Comparison of ENCODE assay signal across 1 cellular context in the genomic region with DNA sequence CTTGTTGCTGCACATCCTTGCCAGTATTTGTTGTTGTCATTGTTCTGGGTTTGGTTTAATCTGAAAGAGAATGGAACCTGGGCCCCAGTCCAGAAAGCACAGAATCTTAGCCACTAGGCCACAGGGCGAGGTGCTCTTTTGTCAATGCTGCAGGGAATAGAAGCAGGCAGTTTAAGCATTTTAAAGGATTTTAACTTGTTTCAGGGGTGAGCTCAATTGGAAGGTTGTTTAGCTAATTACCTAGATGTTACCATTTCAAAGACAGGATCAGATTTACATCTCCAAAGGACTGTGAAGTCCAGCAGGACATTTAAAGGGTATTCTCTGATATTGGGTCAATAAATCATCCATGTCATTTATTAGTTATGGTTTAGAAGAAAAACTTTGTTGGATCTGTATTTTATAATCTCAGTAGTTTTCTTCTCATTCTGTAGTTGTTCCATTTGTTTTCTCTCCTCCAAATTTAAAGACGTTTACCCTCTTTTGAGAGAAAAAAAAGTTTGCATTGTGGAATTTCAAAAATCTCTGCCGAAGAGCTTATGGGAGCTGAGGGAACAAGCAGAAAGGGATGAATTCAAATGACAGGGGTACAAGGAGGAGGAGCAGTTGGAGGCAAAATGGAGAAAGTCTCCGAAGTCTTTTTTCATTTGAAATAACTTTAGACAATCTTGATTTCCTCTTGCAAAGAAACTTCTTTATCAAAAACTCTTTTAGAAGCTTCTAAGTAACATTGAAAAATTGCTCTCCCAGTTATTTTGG.
TF ChIP-seq lines count a peak whose summit lies in the region.

No MANE protein-coding gene starts in this region.

TF ChIP-seq in H1, 55 proteins besides CTCF, POLR2A, EP300 and RAD21:
- TF ChIP-seq TAF1 (IDR thresholded peaks at IDR 0.05; ENCODE audit: low read depth, low read length) (no peak), TCF12 (IDR thresholded peaks at IDR 0.05; ENCODE audit: low read depth, low read length) (no peak), SIN3A (conservative IDR thresholded peaks at IDR 0.05 in 1 of 2, IDR thresholded peaks at IDR 0.05 in 1 of 2; ENCODE audit: low read depth in 1 of 2, low read length in 2 of 2) (no peak), SRF (IDR thresholded peaks at IDR 0.05; ENCODE audit: low read depth, low read length) (no peak), SP1 (IDR thresholded peaks at IDR 0.05; ENCODE audit: low read depth, low read length) (peak; percentile 48; the same call in 1 of the 2 replicates), POU5F1 (IDR thresholded peaks at IDR 0.05; ENCODE audit: low read depth, low read length) (0 out of 2 replicates have a peak, but pooled peaks have one; percentile 24), CREB1 (IDR thresholded peaks at IDR 0.05) (no peak), RXRA (IDR thresholded peaks at IDR 0.05; ENCODE audit: insufficient read depth, low read depth, low read length) (no peak), BACH1 (IDR thresholded peaks at IDR 0.05; ENCODE audit: low read length) (no peak), RBBP5 (IDR thresholded peaks at IDR 0.05; ENCODE audit: borderline replicate concordance, low read depth, low read length) (no peak), SP4 (IDR thresholded peaks at IDR 0.05; ENCODE audit: low read length) (no peak), MAFK (IDR thresholded peaks at IDR 0.05; ENCODE audit: low read depth, low read length) (no peak), YY1 (IDR thresholded peaks at IDR 0.05; ENCODE audit: low read depth, low read length) (no peak), EGR1 (IDR thresholded peaks at IDR 0.05; ENCODE audit: borderline replicate concordance, low read depth, low read length) (no peak), NRF1 (IDR thresholded peaks at IDR 0.05; ENCODE audit: low read depth, low read length) (no peak), CHD1 (IDR thresholded peaks at IDR 0.05; ENCODE audit: low read depth, low read length) (no peak), KDM4A (IDR thresholded peaks at IDR 0.05; ENCODE audit: low read depth, low read length, severe bottlenecking) (no peak), POLR2AphosphoS5 (IDR thresholded peaks at IDR 0.05; ENCODE audit: low read depth, low read length) (peak; percentile 55), CEBPB (IDR thresholded peaks at IDR 0.05; ENCODE audit: low read depth, low read length) (no peak), SP2 (IDR thresholded peaks at IDR 0.05; ENCODE audit: low read length) (no peak), GABPA (IDR thresholded peaks at IDR 0.05; ENCODE audit: borderline replicate concordance, insufficient read depth, low read length) (no peak), RNF2 (IDR thresholded peaks at IDR 0.05; ENCODE audit: borderline replicate concordance, low read depth, low read length, missing control alignments, poor library complexity, severe bottlenecking) (no peak), TEAD4 (IDR thresholded peaks at IDR 0.05; ENCODE audit: low read depth, low read length) (no peak), HDAC6 (IDR thresholded peaks at IDR 0.05; ENCODE audit: low read depth, low read length) (no peak), ZNF274 (IDR thresholded peaks at IDR 0.05; ENCODE audit: borderline replicate concordance, extremely low read depth, low read length) (no peak), SAP30 (IDR thresholded peaks at IDR 0.05; ENCODE audit: insufficient read depth, insufficient replicate concordance, low read length) (no peak), TAF7 (optimal IDR thresholded peaks at IDR 0.05; ENCODE audit: borderline replicate concordance, low read depth, low read length) (peak; percentile 99), NANOG (IDR thresholded peaks at IDR 0.05; ENCODE audit: insufficient read depth, low read depth, low read length, poor library complexity, severe bottlenecking) (peak; percentile 90), KDM5A (IDR thresholded peaks at IDR 0.05; ENCODE audit: low read length) (no peak), SIRT6 (IDR thresholded peaks at IDR 0.05; ENCODE audit: low read length) (no peak), JUND (IDR thresholded peaks at IDR 0.05; ENCODE audit: low read length) (no peak), CTBP2 (IDR thresholded peaks at IDR 0.05; ENCODE audit: borderline replicate concordance, insufficient read depth, insufficient read length, low read length) (no peak), BRCA1 (IDR thresholded peaks at IDR 0.05; ENCODE audit: low read depth, low read length) (no peak), JUN (IDR thresholded peaks at IDR 0.05; ENCODE audit: low read depth, low read length) (no peak), ASH2L (IDR thresholded peaks at IDR 0.05; ENCODE audit: low read length) (no peak), FOSL1 (IDR thresholded peaks at IDR 0.05; ENCODE audit: insufficient read depth, low read depth, low read length) (no peak), BCL11A (IDR thresholded peaks at IDR 0.05; ENCODE audit: low read depth in 2 of 2, low read length in 2 of 2) (no peak), KDM1A (IDR thresholded peaks at IDR 0.05; ENCODE audit: borderline replicate concordance, low read length) (no peak), SUZ12 (IDR thresholded peaks at IDR 0.05; ENCODE audit: low read length) (no peak), PHF8 (conservative IDR thresholded peaks at IDR 0.05; ENCODE audit: low read depth, low read length) (no peak), EZH2 (IDR thresholded peaks at IDR 0.05; ENCODE audit: low read depth, low read length, severe bottlenecking) (no peak), CBX5 (IDR thresholded peaks at IDR 0.05; ENCODE audit: low read depth, low read length) (no peak), CBX8 (IDR thresholded peaks at IDR 0.05; ENCODE audit: borderline replicate concordance, low read depth, low read length) (no peak), TBP (IDR thresholded peaks at IDR 0.05; ENCODE audit: low read depth, low read length) (peak; percentile 68; the same call in 1 of the 2 replicates), HDAC2 (IDR thresholded peaks at IDR 0.05; ENCODE audit: borderline replicate concordance in 1 of 2, low read depth in 2 of 2, low read length in 2 of 2) (no peak)
- TF ChIP-seq, protein P1, sequence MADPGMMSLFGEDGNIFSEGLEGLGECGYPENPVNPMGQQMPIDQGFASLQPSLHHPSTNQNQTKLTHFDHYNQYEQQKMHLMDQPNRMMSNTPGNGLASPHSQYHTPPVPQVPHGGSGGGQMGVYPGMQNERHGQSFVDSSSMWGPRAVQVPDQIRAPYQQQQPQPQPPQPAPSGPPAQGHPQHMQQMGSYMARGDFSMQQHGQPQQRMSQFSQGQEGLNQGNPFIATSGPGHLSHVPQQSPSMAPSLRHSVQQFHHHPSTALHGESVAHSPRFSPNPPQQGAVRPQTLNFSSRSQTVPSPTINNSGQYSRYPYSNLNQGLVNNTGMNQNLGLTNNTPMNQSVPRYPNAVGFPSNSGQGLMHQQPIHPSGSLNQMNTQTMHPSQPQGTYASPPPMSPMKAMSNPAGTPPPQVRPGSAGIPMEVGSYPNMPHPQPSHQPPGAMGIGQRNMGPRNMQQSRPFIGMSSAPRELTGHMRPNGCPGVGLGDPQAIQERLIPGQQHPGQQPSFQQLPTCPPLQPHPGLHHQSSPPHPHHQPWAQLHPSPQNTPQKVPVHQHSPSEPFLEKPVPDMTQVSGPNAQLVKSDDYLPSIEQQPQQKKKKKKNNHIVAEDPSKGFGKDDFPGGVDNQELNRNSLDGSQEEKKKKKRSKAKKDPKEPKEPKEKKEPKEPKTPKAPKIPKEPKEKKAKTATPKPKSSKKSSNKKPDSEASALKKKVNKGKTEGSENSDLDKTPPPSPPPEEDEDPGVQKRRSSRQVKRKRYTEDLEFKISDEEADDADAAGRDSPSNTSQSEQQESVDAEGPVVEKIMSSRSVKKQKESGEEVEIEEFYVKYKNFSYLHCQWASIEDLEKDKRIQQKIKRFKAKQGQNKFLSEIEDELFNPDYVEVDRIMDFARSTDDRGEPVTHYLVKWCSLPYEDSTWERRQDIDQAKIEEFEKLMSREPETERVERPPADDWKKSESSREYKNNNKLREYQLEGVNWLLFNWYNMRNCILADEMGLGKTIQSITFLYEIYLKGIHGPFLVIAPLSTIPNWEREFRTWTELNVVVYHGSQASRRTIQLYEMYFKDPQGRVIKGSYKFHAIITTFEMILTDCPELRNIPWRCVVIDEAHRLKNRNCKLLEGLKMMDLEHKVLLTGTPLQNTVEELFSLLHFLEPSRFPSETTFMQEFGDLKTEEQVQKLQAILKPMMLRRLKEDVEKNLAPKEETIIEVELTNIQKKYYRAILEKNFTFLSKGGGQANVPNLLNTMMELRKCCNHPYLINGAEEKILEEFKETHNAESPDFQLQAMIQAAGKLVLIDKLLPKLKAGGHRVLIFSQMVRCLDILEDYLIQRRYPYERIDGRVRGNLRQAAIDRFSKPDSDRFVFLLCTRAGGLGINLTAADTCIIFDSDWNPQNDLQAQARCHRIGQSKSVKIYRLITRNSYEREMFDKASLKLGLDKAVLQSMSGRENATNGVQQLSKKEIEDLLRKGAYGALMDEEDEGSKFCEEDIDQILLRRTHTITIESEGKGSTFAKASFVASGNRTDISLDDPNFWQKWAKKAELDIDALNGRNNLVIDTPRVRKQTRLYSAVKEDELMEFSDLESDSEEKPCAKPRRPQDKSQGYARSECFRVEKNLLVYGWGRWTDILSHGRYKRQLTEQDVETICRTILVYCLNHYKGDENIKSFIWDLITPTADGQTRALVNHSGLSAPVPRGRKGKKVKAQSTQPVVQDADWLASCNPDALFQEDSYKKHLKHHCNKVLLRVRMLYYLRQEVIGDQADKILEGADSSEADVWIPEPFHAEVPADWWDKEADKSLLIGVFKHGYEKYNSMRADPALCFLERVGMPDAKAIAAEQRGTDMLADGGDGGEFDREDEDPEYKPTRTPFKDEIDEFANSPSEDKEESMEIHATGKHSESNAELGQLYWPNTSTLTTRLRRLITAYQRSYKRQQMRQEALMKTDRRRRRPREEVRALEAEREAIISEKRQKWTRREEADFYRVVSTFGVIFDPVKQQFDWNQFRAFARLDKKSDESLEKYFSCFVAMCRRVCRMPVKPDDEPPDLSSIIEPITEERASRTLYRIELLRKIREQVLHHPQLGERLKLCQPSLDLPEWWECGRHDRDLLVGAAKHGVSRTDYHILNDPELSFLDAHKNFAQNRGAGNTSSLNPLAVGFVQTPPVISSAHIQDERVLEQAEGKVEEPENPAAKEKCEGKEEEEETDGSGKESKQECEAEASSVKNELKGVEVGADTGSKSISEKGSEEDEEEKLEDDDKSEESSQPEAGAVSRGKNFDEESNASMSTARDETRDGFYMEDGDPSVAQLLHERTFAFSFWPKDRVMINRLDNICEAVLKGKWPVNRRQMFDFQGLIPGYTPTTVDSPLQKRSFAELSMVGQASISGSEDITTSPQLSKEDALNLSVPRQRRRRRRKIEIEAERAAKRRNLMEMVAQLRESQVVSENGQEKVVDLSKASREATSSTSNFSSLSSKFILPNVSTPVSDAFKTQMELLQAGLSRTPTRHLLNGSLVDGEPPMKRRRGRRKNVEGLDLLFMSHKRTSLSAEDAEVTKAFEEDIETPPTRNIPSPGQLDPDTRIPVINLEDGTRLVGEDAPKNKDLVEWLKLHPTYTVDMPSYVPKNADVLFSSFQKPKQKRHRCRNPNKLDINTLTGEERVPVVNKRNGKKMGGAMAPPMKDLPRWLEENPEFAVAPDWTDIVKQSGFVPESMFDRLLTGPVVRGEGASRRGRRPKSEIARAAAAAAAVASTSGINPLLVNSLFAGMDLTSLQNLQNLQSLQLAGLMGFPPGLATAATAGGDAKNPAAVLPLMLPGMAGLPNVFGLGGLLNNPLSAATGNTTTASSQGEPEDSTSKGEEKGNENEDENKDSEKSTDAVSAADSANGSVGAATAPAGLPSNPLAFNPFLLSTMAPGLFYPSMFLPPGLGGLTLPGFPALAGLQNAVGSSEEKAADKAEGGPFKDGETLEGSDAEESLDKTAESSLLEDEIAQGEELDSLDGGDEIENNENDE (IDR thresholded peaks at IDR 0.05; ENCODE audit: insufficient replicate concordance, low read length), result peak; percentile 88
- TF ChIP-seq, protein P2, sequence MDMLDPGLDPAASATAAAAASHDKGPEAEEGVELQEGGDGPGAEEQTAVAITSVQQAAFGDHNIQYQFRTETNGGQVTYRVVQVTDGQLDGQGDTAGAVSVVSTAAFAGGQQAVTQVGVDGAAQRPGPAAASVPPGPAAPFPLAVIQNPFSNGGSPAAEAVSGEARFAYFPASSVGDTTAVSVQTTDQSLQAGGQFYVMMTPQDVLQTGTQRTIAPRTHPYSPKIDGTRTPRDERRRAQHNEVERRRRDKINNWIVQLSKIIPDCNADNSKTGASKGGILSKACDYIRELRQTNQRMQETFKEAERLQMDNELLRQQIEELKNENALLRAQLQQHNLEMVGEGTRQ (IDR thresholded peaks at IDR 0.05; ENCODE audit: low read length), result no peak
- TF ChIP-seq, protein P3, sequence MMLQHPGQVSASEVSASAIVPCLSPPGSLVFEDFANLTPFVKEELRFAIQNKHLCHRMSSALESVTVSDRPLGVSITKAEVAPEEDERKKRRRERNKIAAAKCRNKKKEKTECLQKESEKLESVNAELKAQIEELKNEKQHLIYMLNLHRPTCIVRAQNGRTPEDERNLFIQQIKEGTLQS (IDR thresholded peaks at IDR 0.05; ENCODE audit: insufficient read depth, low read depth, low read length), result no peak
- TF ChIP-seq, protein P4, sequence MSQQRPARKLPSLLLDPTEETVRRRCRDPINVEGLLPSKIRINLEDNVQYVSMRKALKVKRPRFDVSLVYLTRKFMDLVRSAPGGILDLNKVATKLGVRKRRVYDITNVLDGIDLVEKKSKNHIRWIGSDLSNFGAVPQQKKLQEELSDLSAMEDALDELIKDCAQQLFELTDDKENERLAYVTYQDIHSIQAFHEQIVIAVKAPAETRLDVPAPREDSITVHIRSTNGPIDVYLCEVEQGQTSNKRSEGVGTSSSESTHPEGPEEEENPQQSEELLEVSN (IDR thresholded peaks at IDR 0.05), result no peak
- TF ChIP-seq, protein P5, sequence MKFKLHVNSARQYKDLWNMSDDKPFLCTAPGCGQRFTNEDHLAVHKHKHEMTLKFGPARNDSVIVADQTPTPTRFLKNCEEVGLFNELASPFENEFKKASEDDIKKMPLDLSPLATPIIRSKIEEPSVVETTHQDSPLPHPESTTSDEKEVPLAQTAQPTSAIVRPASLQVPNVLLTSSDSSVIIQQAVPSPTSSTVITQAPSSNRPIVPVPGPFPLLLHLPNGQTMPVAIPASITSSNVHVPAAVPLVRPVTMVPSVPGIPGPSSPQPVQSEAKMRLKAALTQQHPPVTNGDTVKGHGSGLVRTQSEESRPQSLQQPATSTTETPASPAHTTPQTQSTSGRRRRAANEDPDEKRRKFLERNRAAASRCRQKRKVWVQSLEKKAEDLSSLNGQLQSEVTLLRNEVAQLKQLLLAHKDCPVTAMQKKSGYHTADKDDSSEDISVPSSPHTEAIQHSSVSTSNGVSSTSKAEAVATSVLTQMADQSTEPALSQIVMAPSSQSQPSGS (IDR thresholded peaks at IDR 0.05; ENCODE audit: low read length), result no peak
- TF ChIP-seq, protein P6, sequence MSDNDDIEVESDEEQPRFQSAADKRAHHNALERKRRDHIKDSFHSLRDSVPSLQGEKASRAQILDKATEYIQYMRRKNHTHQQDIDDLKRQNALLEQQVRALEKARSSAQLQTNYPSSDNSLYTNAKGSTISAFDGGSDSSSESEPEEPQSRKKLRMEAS (IDR thresholded peaks at IDR 0.05), result no peak
TF ChIP-seq in H1: peak in this region for 7.
